13 cellular contexts compared by ENCODE assay signal in genomic region chr3:43968465-43968864, GRCh38.
"Had no signal": no experiment of that assay in that cellular context is flagged by ENCODE, and none has a peak within 500 bp of the region (broad histone marks: within the 10 kb centered on the region; RNA-seq: fewer than 3 reads in every experiment).

No MANE protein-coding gene starts in this region.

- ATAC-seq: natural killer cell treated with Interleukin-12 subunit alpha and Interleukin-12 subunit beta and Interleukin-15 and Interleukin-18, amount 100 ng/mL, for 72 hours had no signal

- DNase-seq: activated CD4-positive, alpha-beta T cell treated with anti-CD3 and anti-CD28 coated beads for 1 hour; activated CD4-positive, alpha-beta T cell treated with anti-CD3 and anti-CD28 coated beads, Interleukin-2, amount 50 U/mL, for 48 hours; activated gamma-delta T cell; activated T-cell treated with anti-CD3 and anti-CD28 coated beads, Interleukin-2, amount 50 U/mL, for 48 hours; amygdala; esophagus squamous epithelium; foreskin fibroblast; kidney; left ventricle myocardium inferior; nucleus accumbens; small intestine had no signal

- FAIRE-seq: kidney, small intestine, urothelium cell line had no signal
